Comparison of ENCODE assay signal across 25 cellular contexts in genomic region chr3:160668454-160668853, GRCh38. TPM values are rescaled to one million over a fixed set of nuclear protein-coding genes. Genes with fewer than 3 reads are reported as not detected.
A peak's percentile ranks its signal among the peaks of the same experiment; 100 is the strongest.
DNase-seq lines count a peak whose midpoint lies in the region; ATAC-seq, FAIRE-seq and TF ChIP-seq lines count a peak whose summit lies in the region.
"Had no signal": no experiment of that assay in that cellular context is flagged by ENCODE, and none has a peak within 500 bp of the region (broad histone marks: within the 10 kb centered on the region; RNA-seq: fewer than 3 reads in every experiment).

No MANE protein-coding gene starts in this region.

- H4K8ac ChIP-seq in H1 (ENCODE audit: extremely low read depth, insufficient read depth, low read length) = no peak overlapping the region

- H3K4me1 ChIP-seq in H1 (replicated peaks in 1 of 4; ENCODE audit: control insufficient read depth in 3 of 4, insufficient read depth in 4 of 4, low read length in 3 of 4) = no peaks in the 10 kb centered on the region
- H3K4me1 ChIP-seq: BLaER1 had no signal

- no peak overlapping the region for H2BK20ac ChIP-seq in H1 (ENCODE audit: low read length)

- H4K5ac ChIP-seq in H1 (ENCODE audit: insufficient read length, low read depth, low read length) = no peak overlapping the region

- H3K27me3 ChIP-seq in H1 (replicated peaks in 1 of 4; ENCODE audit: control insufficient read depth in 3 of 4, extremely low read depth in 1 of 4, insufficient read depth in 3 of 4, low read length in 3 of 4) = no peaks in the 10 kb centered on the region; a peak in 1 of 7 replicates
- H3K27me3 ChIP-seq: BLaER1, Peyer's patch had no signal

- H3K23me2 ChIP-seq in H1 (ENCODE audit: low read depth, low read length) = no peaks in the 10 kb centered on the region; the same call in 1 of the 2 replicates

- H3K4ac ChIP-seq in H1 (replicated peaks; ENCODE audit: insufficient read length, low read depth, low read length) = no peak overlapping the region

- H3K79me2 ChIP-seq in H1 (ENCODE audit: control insufficient read depth in 1 of 2, insufficient read depth in 2 of 2, low read length in 2 of 2) = no peaks in the 10 kb centered on the region

- peaks cover 36% of the 10 kb centered on the region for H3K36me3 Mint-ChIP-seq in Calu3 (ENCODE audit: insufficient read depth, unreplicated experiment)
- H3K36me3 Mint-ChIP-seq in stimulated activated memory B cell treated with anti-CD40 and anti-IgM and Interleukin-4, amounts not matched to agents 10 μg/mL and 1 μg/mL and 100 μg/mL, for 72 hours = no peaks in the 10 kb centered on the region
- no peaks in the 10 kb centered on the region for H3K36me3 Mint-ChIP-seq in WTC11
- H3K36me3 Mint-ChIP-seq: CD4-positive, CD25-positive, alpha-beta regulatory T cell; IgD-negative memory B cell had no signal

- DNase-seq in Calu3 (no peak), NCI-H82 treated with DMSO at 0.1 percent for 48 hours (lab: John Stamatoyannopoulos, UW; ENCODE audit: unreplicated experiment) (peak; percentile 55), H1 (ENCODE audit: low read depth in 1 of 2, low spot score in 2 of 2) (no peak), NCI-H1694 treated with DMSO at 0.1 percent for 48 hours (lab: John Stamatoyannopoulos, UW) (no peak), epidermal melanocyte (ENCODE audit: insufficient read length, low spot score) (no peak), WTC11 (ENCODE audit: low spot score) (no peak)
- DNase-seq: 8988T; ACHN; CD4-positive, CD25-positive, alpha-beta regulatory T cell; DMS53; H7; NCI-H1048; NCI-H1436; NCI-H187 treated with DMSO at 0.1 percent for 48 hours; NCI-H2171 treated with DMSO at 0.1 percent for 48 hours; NCI-H524; NCI-H774; Peyer's patch; SIG-M5 had no signal

- H4K91ac ChIP-seq in H1 (replicated peaks; ENCODE audit: insufficient read length, low read length) = no peak overlapping the region

- no peaks in the 10 kb centered on the region for H3K79me1 ChIP-seq in H1 (ENCODE audit: low read depth, low read length)

- H3K4me3 ChIP-seq in H1 (ENCODE audit: extremely low read depth in 1 of 4, insufficient read depth in 2 of 4, low read depth in 3 of 4, low read length in 4 of 4) = no peak overlapping the region
- H3K4me3 ChIP-seq: BLaER1, Peyer's patch, SK-N-MC had no signal

- BruUV-seq in Calu3 (replicated peaks; lab: Mats Ljungman, UMichigan) = no TSS peak

- intact Hi-C loops in Calu3 (cut with micrococcal nuclease; ENCODE audit: unreplicated experiment) = no loop called here

- H3K27ac Mint-ChIP-seq in Calu3 (ENCODE audit: unreplicated experiment) (peak overlapping the region; percentile 90), WTC11 (no peak overlapping the region)
- peak overlapping the region; percentile 94 for H3K27ac Mint-ChIP-seq in stimulated activated memory B cell treated with anti-CD40 and anti-IgM and Interleukin-4, amounts not matched to agents 10 μg/mL and 1 μg/mL and 100 μg/mL, for 72 hours
- H3K27ac Mint-ChIP-seq: CD4-positive, CD25-positive, alpha-beta regulatory T cell; IgD-negative memory B cell had no signal

- H3K4me3 Mint-ChIP-seq in Calu3 (ENCODE audit: low read depth, unreplicated experiment) = peak overlapping the region; percentile 6
- no peak overlapping the region for H3K4me3 Mint-ChIP-seq in stimulated activated memory B cell treated with anti-CD40 and anti-IgM and Interleukin-4, amounts not matched to agents 10 μg/mL and 1 μg/mL and 100 μg/mL, for 72 hours
- H3K4me3 Mint-ChIP-seq in WTC11 = no peak overlapping the region
- H3K4me3 Mint-ChIP-seq: CD4-positive, CD25-positive, alpha-beta regulatory T cell; IgD-negative memory B cell had no signal

- no peak overlapping the region for H2BK15ac ChIP-seq in H1 (ENCODE audit: low read length)

- H2AFZ ChIP-seq in H1 (ENCODE audit: low read length) = 0 out of 2 replicates have a peak overlapping the region, but pooled peaks have one; percentile 26

- H3K36me3 ChIP-seq in H1 (ENCODE audit: control insufficient read depth in 2 of 4, insufficient read depth in 4 of 4, low read length in 3 of 4) = no peaks in the 10 kb centered on the region
- H3K36me3 ChIP-seq: BLaER1, Peyer's patch had no signal

- H3K27ac ChIP-seq in H1 (ENCODE audit: low read depth, low read length) = no peak overlapping the region
- H3K27ac ChIP-seq: BLaER1, SK-N-MC had no signal

- TF ChIP-seq EP300 in H1 (IDR thresholded peaks at IDR 0.05; ENCODE audit: borderline replicate concordance in 1 of 2, low read depth in 2 of 2, low read length in 2 of 2) = no peak

- TF ChIP-seq RAD21 in H1 (IDR thresholded peaks at IDR 0.05 in 1 of 2, conservative IDR thresholded peaks at IDR 0.05 in 1 of 2; ENCODE audit: low read depth in 2 of 2, low read length in 2 of 2) = no peak

- no peaks in the 10 kb centered on the region for H3K9me3 ChIP-seq in H1 (ENCODE audit: insufficient read depth in 2 of 2, low read depth in 1 of 2, low read length in 1 of 2)
- H3K9me3 ChIP-seq: BLaER1, Peyer's patch had no signal

- no peak overlapping the region for H3K23ac ChIP-seq in H1 (ENCODE audit: insufficient read length)

- TF ChIP-seq CTCF in Calu3 (IDR thresholded peaks at IDR 0.05; ENCODE audit: unreplicated experiment) (no peak), H1 (IDR thresholded peaks at IDR 0.05; ENCODE audit: control extremely low read depth in 1 of 3, insufficient read depth in 1 of 3, low read depth in 1 of 3, low read length in 3 of 3) (no peak), WTC11 (IDR thresholded peaks at IDR 0.05) (no peak)

- no peak overlapping the region for H2BK12ac ChIP-seq in H1 (ENCODE audit: low read depth, low read length)

- no peaks in the 10 kb centered on the region for H4K20me1 ChIP-seq in H1 (replicated peaks in 1 of 2; ENCODE audit: control insufficient read depth in 1 of 2, insufficient read depth in 2 of 2, low read length in 2 of 2)
- H4K20me1 ChIP-seq: BLaER1 had no signal

- no peak for TF ChIP-seq POLR2A in H1 (IDR thresholded peaks at IDR 0.05; ENCODE audit: control extremely low read depth in 1 of 2, low read depth in 2 of 2, low read length in 2 of 2)

- CTCF ChIA-PET in Calu3 (lab: Charles Lee) (no interaction called here), H1 (lab: Charles Lee; ENCODE audit: partially characterized antibody) (interaction anchor here (0.7 to 1.5 kb wide), 4 partner anchors 10 to 543 kb away, joined by 3 to 4 read pairs (median 3); no protein-coding TSS in a partner anchor), WTC11 (lab: Charles Lee) (no interaction called here)

- no peak overlapping the region for H3K18ac ChIP-seq in H1 (ENCODE audit: extremely low read depth, low read length)

- H3K14ac ChIP-seq in H1 (ENCODE audit: insufficient read length) = no peak overlapping the region

- H3K9ac ChIP-seq in H1 (replicated peaks in 1 of 4; ENCODE audit: extremely low read depth in 1 of 4, low read depth in 3 of 4, low read length in 3 of 4) = no peak overlapping the region
- H3K9ac ChIP-seq: BLaER1 had no signal

- no peak for ATAC-seq in stimulated activated memory B cell treated with anti-CD40 and anti-IgM and Interleukin-4, amounts not matched to agents 10 μg/mL and 1 μg/mL and 100 μg/mL, for 72 hours
- ATAC-seq in HG03457 (IDR thresholded peaks at IDR 0.05; ENCODE audit: unreplicated experiment) (no peak), WTC11 (no peak)

- no peak overlapping the region for H2AK5ac ChIP-seq in H1 (ENCODE audit: low read depth, low read length)

- POLR2A ChIA-PET in H1 (lab: Charles Lee; ENCODE audit: partially characterized antibody) (no interaction called here), WTC11 (lab: Charles Lee) (no interaction called here)

- no peak overlapping the region for H3K4me2 ChIP-seq in H1 (ENCODE audit: insufficient read depth in 1 of 2, low read depth in 2 of 2, low read length in 2 of 2)
- H3K4me2 ChIP-seq: BLaER1 had no signal

- no peak overlapping the region for H3K56ac ChIP-seq in H1 (replicated peaks; ENCODE audit: insufficient read length, low read depth, low read length)

- H2BK120ac ChIP-seq in H1 (replicated peaks; ENCODE audit: low read depth, low read length) = no peak overlapping the region

- FAIRE-seq in H1 (lab: Jason Lieb, UNC) = no peak

- H3K27me3 Mint-ChIP-seq in Calu3 (ENCODE audit: unreplicated experiment) = no peaks in the 10 kb centered on the region
- H3K27me3 Mint-ChIP-seq in stimulated activated memory B cell treated with anti-CD40 and anti-IgM and Interleukin-4, amounts not matched to agents 10 μg/mL and 1 μg/mL and 100 μg/mL, for 72 hours = no peaks in the 10 kb centered on the region
- H3K27me3 Mint-ChIP-seq in WTC11 (ENCODE audit: low read depth) = no peaks in the 10 kb centered on the region
- H3K27me3 Mint-ChIP-seq: IgD-negative memory B cell had no signal

- H3K4me1 Mint-ChIP-seq in Calu3 (ENCODE audit: low read depth, unreplicated experiment) (peaks cover 80% of the 10 kb centered on the region), WTC11 (peaks cover 10% of the 10 kb centered on the region)
- H3K4me1 Mint-ChIP-seq in stimulated activated memory B cell treated with anti-CD40 and anti-IgM and Interleukin-4, amounts not matched to agents 10 μg/mL and 1 μg/mL and 100 μg/mL, for 72 hours = peaks cover 61% of the 10 kb centered on the region

- H2BK5ac ChIP-seq in H1 (ENCODE audit: low read depth, low read length) = no peak overlapping the region

- H3K9me3 Mint-ChIP-seq in Calu3 (ENCODE audit: low read depth, unreplicated experiment) (no peaks in the 10 kb centered on the region), WTC11 (no peaks in the 10 kb centered on the region)
- peaks cover 4% of the 10 kb centered on the region for H3K9me3 Mint-ChIP-seq in stimulated activated memory B cell treated with anti-CD40 and anti-IgM and Interleukin-4, amounts not matched to agents 10 μg/mL and 1 μg/mL and 100 μg/mL, for 72 hours
- H3K9me3 Mint-ChIP-seq: IgD-negative memory B cell had no signal

TF ChIP-seq in WTC11, 78 proteins besides CTCF, POLR2A, EP300 and RAD21 (continues in another document):
- TF ChIP-seq IRF1 (CRISPR knock-in tag; IDR thresholded peaks at IDR 0.05) (no peak), NFYB (CRISPR knock-in tag; conservative IDR thresholded peaks at IDR 0.05; ENCODE audit: low read depth) (no peak)

RNA-seq across cellular contexts. Expression of gene ARL14, which starts 8.5 kb away (rescaled TPM):
- total RNA-seq in Calu3 (2022) (104 and 197 TPM in 2 replicates), WTC11 (2021) (not detected in 3 replicates)
- total RNA-seq in H1 (2021; fragmentation: NEBNext Ultra II Directional; extraction: Animal tissue kit (Norgen Biotek cat#: 25700)) = not detected in 2 replicates
- not detected in 2 replicates for polyA plus RNA-seq in H1 (2011; rRNA removed)
- polyA plus RNA-seq in H1 (2011; cell fraction: cytosol; rRNA removed) = not detected
- not detected for polyA plus RNA-seq in H1 (2011; cell fraction: nucleus; rRNA removed)
- polyA plus RNA-seq in H1 (2012, experiment 1 of 2) = not detected in 4 replicates
- not detected for polyA plus RNA-seq in H1 (2012, experiment 2 of 2)
- not detected for polyA plus RNA-seq in H1 (2013, experiment 1 of 2)
- polyA plus RNA-seq in H1 (2013, experiment 2 of 2) = not detected
- not detected in 2 replicates for polyA minus RNA-seq in H1 (2011; rRNA and poly(A)+ RNA removed)
- polyA minus RNA-seq in H1 (2011; cell fraction: cytosol; rRNA and poly(A)+ RNA removed) = not detected
- polyA minus RNA-seq in H1 (2011; cell fraction: nucleus; rRNA and poly(A)+ RNA removed) = not detected
- total RNA-seq: CD4-positive, CD25-positive, alpha-beta regulatory T cell; G401 had no signal
- polyA plus RNA-seq: CD4-positive, CD25-positive, alpha-beta regulatory T cell had no signal

Comparison
In these comparisons a context has a peak if more than half of its experiments do, and no peak if none do; other contexts are left out.
1. RNA of gene ARL14, which starts 8.5 kb away (total RNA-seq): 104 to 197 TPM in Calu3; not detected in H1 and not detected in WTC11; every median in the first group is over 10 times any median in the second.